Comparison of ENCODE assay signal across 18 cellular contexts in the genomic region with DNA sequence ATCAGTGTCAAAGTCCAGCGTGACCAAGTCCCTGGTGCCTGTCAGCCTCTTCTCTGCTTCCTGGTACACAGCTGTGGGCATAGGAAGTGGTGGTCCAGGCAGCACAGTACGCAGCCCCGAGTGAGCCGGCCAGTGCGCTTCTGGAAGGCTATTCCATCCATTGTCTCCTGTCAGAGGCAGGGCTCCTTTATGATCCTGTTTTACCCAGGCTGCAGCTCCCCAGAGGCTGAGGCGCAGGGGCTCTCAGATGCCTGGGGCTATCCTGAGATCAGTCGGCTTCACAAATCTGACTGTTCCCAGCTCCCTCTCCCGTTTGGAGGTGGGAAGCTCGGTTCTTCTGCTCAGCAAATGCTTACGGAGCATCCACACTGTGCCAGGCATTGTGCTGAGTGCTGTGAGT.
DNase-seq lines count a peak whose midpoint lies in the region; ATAC-seq lines count a peak whose summit lies in the region.
"Had no signal": no experiment of that assay in that cellular context is flagged by ENCODE, and none has a peak within 500 bp of the region (broad histone marks: within the 10 kb centered on the region; RNA-seq: fewer than 3 reads in every experiment).

No MANE protein-coding gene starts in this region.

- H3K27ac Mint-ChIP-seq in activated CD4-positive, alpha-beta T cell treated with anti-CD3 and anti-CD28 coated beads, Interleukin-2, amount 10 ng/mL, durations not matched to agents 24 days and 14 days = no peak overlapping the region
- H3K27ac Mint-ChIP-seq in memory B cell = peak overlapping the region; percentile 60
- H3K27ac Mint-ChIP-seq: CD8-positive, alpha-beta T cell had no signal

- H3K27me3 Mint-ChIP-seq in activated CD4-positive, alpha-beta T cell treated with anti-CD3 and anti-CD28 coated beads, Interleukin-2, amount 10 ng/mL, durations not matched to agents 24 days and 14 days = no peaks in the 10 kb centered on the region
- H3K27me3 Mint-ChIP-seq in memory B cell = no peaks in the 10 kb centered on the region

- H3K9me3 Mint-ChIP-seq in activated CD4-positive, alpha-beta T cell treated with anti-CD3 and anti-CD28 coated beads, Interleukin-2, amount 10 ng/mL, durations not matched to agents 24 days and 14 days = no peaks in the 10 kb centered on the region
- H3K9me3 Mint-ChIP-seq in memory B cell = no peaks in the 10 kb centered on the region
- H3K9me3 Mint-ChIP-seq: CD8-positive, alpha-beta T cell had no signal

- H3K4me1 Mint-ChIP-seq in activated CD4-positive, alpha-beta T cell treated with anti-CD3 and anti-CD28 coated beads, Interleukin-2, amount 10 ng/mL, durations not matched to agents 24 days and 14 days = peaks cover 24% of the 10 kb centered on the region
- H3K4me1 Mint-ChIP-seq in memory B cell = peaks cover 3% of the 10 kb centered on the region
- H3K4me1 Mint-ChIP-seq: CD14-positive monocyte had no signal

- H3K4me3 Mint-ChIP-seq in activated CD4-positive, alpha-beta T cell treated with anti-CD3 and anti-CD28 coated beads, Interleukin-2, amount 10 ng/mL, durations not matched to agents 24 days and 14 days = no peak overlapping the region
- no peak overlapping the region for H3K4me3 Mint-ChIP-seq in memory B cell
- H3K4me3 Mint-ChIP-seq: CD14-positive monocyte; CD8-positive, alpha-beta T cell had no signal

- H3K36me3 ChIP-seq in NT2/D1 (ENCODE audit: insufficient read depth, insufficient read length, low read length) = peaks cover 10% of the 10 kb centered on the region
- H3K36me3 ChIP-seq: BLaER1, HAP-1 had no signal

- intact Hi-C loops in activated CD4-positive, alpha-beta T cell treated with anti-CD3 and anti-CD28 coated beads, Interleukin-2, amount 10 ng/mL, durations not matched to agents 24 days and 14 days (cut with micrococcal nuclease) = no loop called here

- no peaks in the 10 kb centered on the region for H3K9me3 ChIP-seq in NT2/D1 (ENCODE audit: insufficient read depth, low read length)
- H3K9me3 ChIP-seq: A549, BLaER1, HAP-1 had no signal

- no peak overlapping the region for H3K4me3 ChIP-seq in NT2/D1 (ENCODE audit: insufficient read length, low read depth)
- H3K4me3 ChIP-seq: A549, BLaER1, GM12878, GM23248, HAP-1 had no signal

- DNase-seq in activated CD4-positive, alpha-beta T cell treated with anti-CD3 and anti-CD28 coated beads, Interleukin-2, amount 10 ng/mL, durations not matched to agents 24 days and 14 days = peak; percentile 48
- no peak for DNase-seq in activated CD4-positive, alpha-beta T cell treated with anti-CD3 and anti-CD28 coated beads, Interleukin-2, amount 50 U/mL, for 1 hour
- DNase-seq in NT2/D1 (ENCODE audit: low read depth, low spot score) = no peak
- no peak for DNase-seq in memory B cell (ENCODE audit: low spot score in 2 of 2)
- no peak for DNase-seq in occipital lobe (lab: John Stamatoyannopoulos, UW)
- DNase-seq in HPDE6-E6E7 (ENCODE audit: extremely low spot score) = no peak
- DNase-seq in stimulated activated CD4-positive, alpha-beta T cell treated with anti-CD3 and anti-CD28 coated beads, Interleukin-15, amount 100 ng/mL, for 24 hours = no peak
- DNase-seq: AML-193; Calu3; CD8-positive, alpha-beta T cell; DMS53; GDM1; GM23248 had no signal

- no peak for ATAC-seq in memory B cell (ENCODE audit: low read depth)
- ATAC-seq: A549; CD8-positive, alpha-beta T cell; GM12878 had no signal

- peaks cover 16% of the 10 kb centered on the region for H3K4me1 ChIP-seq in NT2/D1 (ENCODE audit: insufficient read depth, insufficient read length)
- H3K4me1 ChIP-seq: A549, HAP-1 had no signal

- H3K36me3 Mint-ChIP-seq in activated CD4-positive, alpha-beta T cell treated with anti-CD3 and anti-CD28 coated beads, Interleukin-2, amount 10 ng/mL, durations not matched to agents 24 days and 14 days (ENCODE audit: low read depth) = peaks cover 2% of the 10 kb centered on the region
- no peaks in the 10 kb centered on the region for H3K36me3 Mint-ChIP-seq in memory B cell

- peak overlapping the region; percentile 45 for H3K9ac ChIP-seq in NT2/D1 (ENCODE audit: insufficient read length, low read depth)
- H3K9ac ChIP-seq: BLaER1, GM23248 had no signal

- no peaks in the 10 kb centered on the region for H3K27me3 ChIP-seq in NT2/D1 (ENCODE audit: insufficient read depth, insufficient read length)
- H3K27me3 ChIP-seq: BLaER1 had no signal
